In the genomic region with DNA sequence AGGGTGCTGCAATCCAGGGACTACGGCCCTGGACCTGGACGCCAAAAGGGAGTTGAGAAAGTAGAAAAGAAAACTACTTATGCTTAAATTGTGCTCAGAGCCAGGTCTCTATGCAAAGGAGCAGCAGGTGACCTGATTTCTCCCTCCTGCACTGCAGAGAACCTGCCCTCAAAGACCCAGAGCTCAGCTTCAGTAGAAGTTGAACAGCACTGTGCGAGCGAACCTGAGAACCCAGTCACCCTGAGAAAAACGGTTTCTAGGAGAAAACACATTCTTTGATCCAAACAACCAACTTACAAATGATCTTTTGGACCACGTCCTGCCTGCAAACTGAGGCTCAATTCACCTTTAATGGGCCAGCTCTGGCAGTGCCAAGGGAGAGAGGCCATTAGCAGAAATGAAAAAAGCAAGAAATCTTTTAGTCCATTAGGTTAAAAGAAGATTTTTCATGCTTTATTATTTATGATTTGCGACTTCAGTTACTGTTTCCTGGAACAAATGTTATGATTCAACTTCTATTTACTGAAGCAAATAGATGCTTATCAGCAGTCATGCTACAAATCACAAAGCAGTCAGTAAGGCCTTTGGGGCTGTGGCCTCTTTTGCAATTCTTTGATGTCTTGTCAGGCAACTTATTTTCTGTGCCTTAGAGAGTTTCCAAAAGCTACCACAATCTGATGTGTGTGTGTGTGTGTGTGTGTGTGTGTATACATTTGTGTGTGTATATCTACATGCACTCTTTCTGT, we compare ENCODE assay signal across 8 cellular contexts.
DNase-seq lines count a peak whose midpoint lies in the region; ATAC-seq and TF ChIP-seq lines count a peak whose summit lies in the region.

No MANE protein-coding gene starts in this region.

- no peaks in the 10 kb centered on the region for H3K36me3 Mint-ChIP-seq in CD4-positive, alpha-beta memory T cell
- no peaks in the 10 kb centered on the region for H3K36me3 Mint-ChIP-seq in activated naive CD4-positive, alpha-beta T cell treated with anti-CD3 and anti-CD28 coated beads, Interleukin-2, amount 50 U/mL, for 72 hours

- no peaks in the 10 kb centered on the region for H3K79me2 ChIP-seq in OCI-LY3 (ENCODE audit: low read length)

- H3K4me1 ChIP-seq in CD4-positive, alpha-beta memory T cell (ENCODE audit: insufficient read depth, low read length): peaks cover 54% of the 10 kb centered on the region
- H3K4me1 ChIP-seq in OCI-LY3 (ENCODE audit: low read length): peaks cover 55% of the 10 kb centered on the region
- H3K4me1 ChIP-seq in right lobe of liver: no peaks in the 10 kb centered on the region
- no peaks in the 10 kb centered on the region for H3K4me1 ChIP-seq in urinary bladder (ENCODE audit: insufficient read depth)
- H3K4me1 ChIP-seq in heart right ventricle: peaks cover 0 to 49% (median 0%) of the 10 kb centered on the region in 9 donors

- POLR2A ChIA-PET in CD4-positive, alpha-beta memory T cell (lab: Charles Lee; ENCODE audit: partially characterized antibody): interaction anchor here (0.8 to 4.1 kb wide), 31 partner anchors 10 to 964 kb away, joined by 3 to 183 read pairs (median 6); partner anchors contain the start of genes CEP95, GNA13, ICAM2 and LRRC37A3

- H3K4me3 Mint-ChIP-seq in CD4-positive, alpha-beta memory T cell: peak overlapping the region; percentile 71 to 87 (median 82)

- H3K9me3 ChIP-seq in CD4-positive, alpha-beta memory T cell (ENCODE audit: control insufficient read depth in 1 of 2, low read length in 2 of 2): no peaks in the 10 kb centered on the region
- H3K9me3 ChIP-seq in OCI-LY3 (ENCODE audit: insufficient read depth, low read length): no peaks in the 10 kb centered on the region
- no peaks in the 10 kb centered on the region for H3K9me3 ChIP-seq in right lobe of liver
- no peaks in the 10 kb centered on the region for H3K9me3 ChIP-seq in heart right ventricle

- peaks cover 32 to 54% (median 45%) of the 10 kb centered on the region in 4 donors for H3K4me1 Mint-ChIP-seq in CD4-positive, alpha-beta memory T cell

- CTCF ChIA-PET in CD4-positive, alpha-beta memory T cell (lab: Charles Lee; ENCODE audit: partially characterized antibody): interaction anchor here (1.0 to 3.1 kb wide), 9 partner anchors 10 to 115 kb away, joined by 3 to 16 read pairs (median 5); partner anchors contain the start of gene GNA13

- H3K9me3 Mint-ChIP-seq in CD4-positive, alpha-beta memory T cell: peaks cover 0 to 7% (median 0%) of the 10 kb centered on the region in 8 donors
- peaks cover 0 to 4% of the 10 kb centered on the region in 2 donors for H3K9me3 Mint-ChIP-seq in activated naive CD4-positive, alpha-beta T cell treated with anti-CD3 and anti-CD28 coated beads, Interleukin-2, amount 50 U/mL, for 72 hours

- peak overlapping the region; percentile 60 for H3K4me2 ChIP-seq in OCI-LY3 (ENCODE audit: low read length)

- TF ChIP-seq CTCF in OCI-LY3 (IDR thresholded peaks at IDR 0.05; ENCODE audit: low read depth, low read length): no peak
- no peak for TF ChIP-seq CTCF in right lobe of liver (IDR thresholded peaks at IDR 0.05)
- TF ChIP-seq CTCF in heart right ventricle (IDR thresholded peaks at IDR 0.05): no peak

- H3K4me3 ChIP-seq in CD4-positive, alpha-beta memory T cell (ENCODE audit: low read length in 2 of 2): peak overlapping the region; percentile 19 to 30
- H3K4me3 ChIP-seq in OCI-LY3 (ENCODE audit: low read length): peak overlapping the region; percentile 38
- no peak overlapping the region for H3K4me3 ChIP-seq in right lobe of liver
- H3K4me3 ChIP-seq in urinary bladder (ENCODE audit: low read depth, low read length): no peak overlapping the region
- H3K4me3 ChIP-seq in heart right ventricle: no peak overlapping the region

- intact Hi-C loops in CD4-positive, alpha-beta memory T cell (cut with micrococcal nuclease): loop anchor here (1.0 to 5.0 kb wide), 3 partner anchors 10 to 42 kb away; no protein-coding TSS in a partner anchor
- intact Hi-C loops in right lobe of liver (cut with DNase I): no loop called here
- intact Hi-C loops in heart right ventricle (cut with DNase I): no loop called here

- peak overlapping the region; percentile 72 for H3K9ac ChIP-seq in OCI-LY3 (ENCODE audit: low read length)

- no peaks in the 10 kb centered on the region for H3K27me3 ChIP-seq in CD4-positive, alpha-beta memory T cell (ENCODE audit: insufficient read depth, low read length)
- H3K27me3 ChIP-seq in OCI-LY3 (ENCODE audit: low read depth, low read length): no peaks in the 10 kb centered on the region
- H3K27me3 ChIP-seq in right lobe of liver: no peaks in the 10 kb centered on the region
- H3K27me3 ChIP-seq in heart right ventricle: no peaks in the 10 kb centered on the region

- DNase-seq in CD4-positive, alpha-beta memory T cell: peak; percentile 74 to 94 (median 84)
- no peak for DNase-seq in activated naive CD4-positive, alpha-beta T cell treated with anti-CD3 and anti-CD28 coated beads, Interleukin-2, amount 50 U/mL, for 72 hours (ENCODE audit: low spot score in 2 of 2)
- DNase-seq in right lobe of liver (peak in 1 of 3 donors; percentile 14), heart right ventricle (no peak)

- WGBS in right lobe of liver (ENCODE audit: insufficient coverage, low coverage, low lambda C conversion rate, missing lambda C conversion rate): 69% methylated on average over 6 of the region's 7 CpGs
- WGBS in urinary bladder: 53% methylated on average over 7 of the region's 7 CpGs
- WGBS in heart right ventricle, 2 donors: 79 to 84% methylated on average over 7 of the region's 7 CpGs

- no peaks in the 10 kb centered on the region for H4K20me1 ChIP-seq in OCI-LY3 (ENCODE audit: insufficient read depth, low read length)

- no peaks in the 10 kb centered on the region for H3K27me3 Mint-ChIP-seq in CD4-positive, alpha-beta memory T cell

- peak; percentile 22 to 62 for ATAC-seq in activated naive CD4-positive, alpha-beta T cell treated with anti-CD3 and anti-CD28 coated beads, Interleukin-2, amount 50 U/mL, for 72 hours
- peak in 1 of 4 donors; percentile 19 for ATAC-seq in right lobe of liver
- no peak for ATAC-seq in GM19452 (IDR thresholded peaks at IDR 0.05; ENCODE audit: unreplicated experiment)
- ATAC-seq in heart right ventricle: no peak
- ATAC-seq in GM18502 (IDR thresholded peaks at IDR 0.05; ENCODE audit: poor library complexity, unreplicated experiment): no peak

- H3K27ac Mint-ChIP-seq in CD4-positive, alpha-beta memory T cell: peak overlapping the region; percentile 98 to 100 (median 99)
- H3K27ac Mint-ChIP-seq in activated naive CD4-positive, alpha-beta T cell treated with anti-CD3 and anti-CD28 coated beads, Interleukin-2, amount 50 U/mL, for 72 hours: peak overlapping the region; percentile 98 to 99

- no peak for TF ChIP-seq POLR2A in right lobe of liver (IDR thresholded peaks at IDR 0.05)

- no peaks in the 10 kb centered on the region for H3K36me3 ChIP-seq in CD4-positive, alpha-beta memory T cell (ENCODE audit: insufficient read depth, low read length)
- no peaks in the 10 kb centered on the region for H3K36me3 ChIP-seq in OCI-LY3 (replicated peaks; ENCODE audit: low read depth, low read length)
- no peaks in the 10 kb centered on the region for H3K36me3 ChIP-seq in right lobe of liver
- no peaks in the 10 kb centered on the region for H3K36me3 ChIP-seq in urinary bladder (ENCODE audit: insufficient read depth)
- no peaks in the 10 kb centered on the region for H3K36me3 ChIP-seq in heart right ventricle

- no peak overlapping the region for H2AFZ ChIP-seq in OCI-LY3 (ENCODE audit: low read depth, low read length)

- peak overlapping the region; percentile 92 for H3K27ac ChIP-seq in CD4-positive, alpha-beta memory T cell (ENCODE audit: low read depth, low read length)
- H3K27ac ChIP-seq in OCI-LY3 (ENCODE audit: low read length) (peak overlapping the region; percentile 94), right lobe of liver (peak overlapping the region in 2 of 3 donors; percentile 18 to 71), urinary bladder (ENCODE audit: low read depth) (peak overlapping the region; percentile 75), heart right ventricle (peak overlapping the region in 3 of 10 donors; percentile 19 to 98 (median 65))

Comparison
In these comparisons a context has a peak if more than half of its experiments do, and no peak if none do; other contexts are left out.
1. DNase-seq: peak in CD4-positive, alpha-beta memory T cell (5 of 5); none in activated naive CD4-positive, alpha-beta T cell treated with anti-CD3 and anti-CD28 coated beads, Interleukin-2, amount 50 U/mL, for 72 hours (0 of 2) and heart right ventricle (0 of 2).
2. H3K4me3 ChIP-seq: peak in CD4-positive, alpha-beta memory T cell (2 of 2) and OCI-LY3 (single experiment); none in right lobe of liver (0 of 3), urinary bladder (single experiment) and heart right ventricle (0 of 10).
3. ATAC-seq: peak in activated naive CD4-positive, alpha-beta T cell treated with anti-CD3 and anti-CD28 coated beads, Interleukin-2, amount 50 U/mL, for 72 hours (2 of 2); none in GM19452 (single experiment), heart right ventricle (0 of 8) and GM18502 (single experiment).